ENCODE assay signal across 1 cellular context in the genomic region with DNA sequence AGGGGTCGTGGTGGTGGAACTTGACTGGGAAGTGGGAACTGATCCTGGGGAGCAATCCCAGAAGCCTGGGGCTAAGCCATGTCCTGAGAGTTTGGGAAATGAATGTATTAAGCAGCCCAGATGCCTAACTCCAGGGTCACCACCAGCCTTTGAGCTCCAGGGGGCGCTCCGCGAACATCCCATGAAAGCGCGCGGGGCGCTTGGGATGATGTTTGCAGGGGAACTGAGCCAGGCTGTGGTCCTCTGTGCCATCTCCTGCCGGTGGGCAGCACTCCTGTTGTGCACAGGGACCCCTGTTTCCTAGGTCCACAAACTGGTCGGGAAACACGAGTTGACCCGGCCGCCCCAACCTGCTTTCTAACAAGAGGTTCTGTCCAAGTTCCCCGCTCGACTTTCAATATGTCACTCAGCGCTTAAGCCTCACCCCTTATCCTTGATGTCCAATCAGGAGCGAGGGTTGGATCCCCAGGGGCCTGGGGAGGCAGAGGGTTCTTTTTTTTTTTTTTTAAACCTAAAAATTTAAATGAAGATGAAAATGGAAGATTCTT.
TF ChIP-seq lines count a peak whose summit lies in the region.

No MANE protein-coding gene starts in this region.

TF ChIP-seq in IMR-90, 13 proteins besides CTCF, POLR2A, EP300 and RAD21:
- TF ChIP-seq MAZ (IDR thresholded peaks at IDR 0.05; ENCODE audit: borderline replicate concordance, low read depth, low read length) (peak; percentile 28; the same call in 1 of the 2 replicates), MAFK (IDR thresholded peaks at IDR 0.05; ENCODE audit: low read depth, low read length) (no peak), SMC3 (IDR thresholded peaks at IDR 0.05; ENCODE audit: low read depth, low read length) (peak; percentile 79), RCOR1 (IDR thresholded peaks at IDR 0.05; ENCODE audit: insufficient replicate concordance, low read length) (peak; percentile 25), FOS (IDR thresholded peaks at IDR 0.05; ENCODE audit: low read depth, low read length) (no peak)
